In genomic region chr4:111666826-111667360, GRCh38 we compare ENCODE assay signal across 1 cellular context.
TF ChIP-seq lines count a peak whose summit lies in the region.

No MANE protein-coding gene starts in this region.

TF ChIP-seq in GM23338, 12 proteins besides CTCF, POLR2A, EP300 and RAD21:
- TF ChIP-seq, protein P1, sequence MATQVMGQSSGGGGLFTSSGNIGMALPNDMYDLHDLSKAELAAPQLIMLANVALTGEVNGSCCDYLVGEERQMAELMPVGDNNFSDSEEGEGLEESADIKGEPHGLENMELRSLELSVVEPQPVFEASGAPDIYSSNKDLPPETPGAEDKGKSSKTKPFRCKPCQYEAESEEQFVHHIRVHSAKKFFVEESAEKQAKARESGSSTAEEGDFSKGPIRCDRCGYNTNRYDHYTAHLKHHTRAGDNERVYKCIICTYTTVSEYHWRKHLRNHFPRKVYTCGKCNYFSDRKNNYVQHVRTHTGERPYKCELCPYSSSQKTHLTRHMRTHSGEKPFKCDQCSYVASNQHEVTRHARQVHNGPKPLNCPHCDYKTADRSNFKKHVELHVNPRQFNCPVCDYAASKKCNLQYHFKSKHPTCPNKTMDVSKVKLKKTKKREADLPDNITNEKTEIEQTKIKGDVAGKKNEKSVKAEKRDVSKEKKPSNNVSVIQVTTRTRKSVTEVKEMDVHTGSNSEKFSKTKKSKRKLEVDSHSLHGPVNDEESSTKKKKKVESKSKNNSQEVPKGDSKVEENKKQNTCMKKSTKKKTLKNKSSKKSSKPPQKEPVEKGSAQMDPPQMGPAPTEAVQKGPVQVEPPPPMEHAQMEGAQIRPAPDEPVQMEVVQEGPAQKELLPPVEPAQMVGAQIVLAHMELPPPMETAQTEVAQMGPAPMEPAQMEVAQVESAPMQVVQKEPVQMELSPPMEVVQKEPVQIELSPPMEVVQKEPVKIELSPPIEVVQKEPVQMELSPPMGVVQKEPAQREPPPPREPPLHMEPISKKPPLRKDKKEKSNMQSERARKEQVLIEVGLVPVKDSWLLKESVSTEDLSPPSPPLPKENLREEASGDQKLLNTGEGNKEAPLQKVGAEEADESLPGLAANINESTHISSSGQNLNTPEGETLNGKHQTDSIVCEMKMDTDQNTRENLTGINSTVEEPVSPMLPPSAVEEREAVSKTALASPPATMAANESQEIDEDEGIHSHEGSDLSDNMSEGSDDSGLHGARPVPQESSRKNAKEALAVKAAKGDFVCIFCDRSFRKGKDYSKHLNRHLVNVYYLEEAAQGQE (IDR thresholded peaks at IDR 0.05; ENCODE audit: unreplicated experiment), result no peak
- TF ChIP-seq ZNF462 (CRISPR knock-in tag; IDR thresholded peaks at IDR 0.05), result no peak
- no peak for TF ChIP-seq NANOG (IDR thresholded peaks at IDR 0.05; ENCODE audit: borderline replicate concordance)
- no peak for TF ChIP-seq POLR2AphosphoS5 (IDR thresholded peaks at IDR 0.05; ENCODE audit: low read depth)
